In genomic region chr6:37205997-37206340, GRCh38 we compare ENCODE assay signal across 1 cellular context.
TF ChIP-seq lines count a peak whose summit lies in the region.

No MANE protein-coding gene starts in this region.

TF ChIP-seq in IMR-90, 13 proteins besides CTCF, POLR2A, EP300 and RAD21:
- TF ChIP-seq NFE2L2 (IDR thresholded peaks at IDR 0.05; ENCODE audit: low read depth, low read length) (no peak), FOS (IDR thresholded peaks at IDR 0.05; ENCODE audit: low read depth, low read length) (no peak)
